Comparison of ENCODE assay signal across 14 cellular contexts in the genomic region with DNA sequence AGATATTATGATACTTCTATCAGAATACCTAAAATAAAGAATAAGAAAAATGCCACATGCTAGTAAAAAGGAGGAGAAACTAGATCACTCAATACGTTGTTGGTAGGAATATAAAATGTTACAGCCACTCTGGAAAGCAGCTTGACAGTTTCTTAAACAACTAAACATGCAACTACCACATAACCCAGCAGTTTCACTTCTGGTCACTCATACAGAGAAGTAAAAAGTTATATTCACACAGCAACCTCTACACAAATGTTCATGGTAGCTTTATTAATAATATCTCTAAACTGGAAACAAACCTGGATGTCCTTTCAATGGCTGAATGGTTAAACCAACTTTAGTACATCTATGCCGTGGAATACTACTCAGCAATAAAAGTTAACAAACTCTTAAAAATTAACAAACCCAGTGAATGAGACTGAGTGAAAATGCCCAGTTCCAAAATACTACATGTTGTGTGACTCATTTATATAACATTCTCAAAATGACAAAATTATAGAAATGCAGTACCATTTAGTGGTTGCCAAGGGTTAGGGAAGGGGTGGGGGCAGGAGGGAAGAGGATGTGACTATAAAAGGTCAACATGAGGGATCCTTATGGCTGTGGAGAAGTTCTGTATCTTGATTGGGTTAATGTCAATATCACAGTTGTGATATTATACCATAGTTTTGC.
DNase-seq lines count a peak whose midpoint lies in the region; ATAC-seq and TF ChIP-seq lines count a peak whose summit lies in the region.
"Had no signal": no experiment of that assay in that cellular context is flagged by ENCODE, and none has a peak within 500 bp of the region (broad histone marks: within the 10 kb centered on the region; RNA-seq: fewer than 3 reads in every experiment).

No MANE protein-coding gene starts in this region.

- TF ChIP-seq POLR2A in vagina (IDR thresholded peaks at IDR 0.05), result no peak

- H3K4me1 Mint-ChIP-seq in activated CD4-positive, alpha-beta T cell treated with anti-CD3 and anti-CD28 coated beads, Interleukin-2, amount 10 ng/mL, durations not matched to agents 7 days and 5 days, result no peaks in the 10 kb centered on the region
- no peaks in the 10 kb centered on the region for H3K4me1 Mint-ChIP-seq in stimulated activated effector memory CD8-positive, alpha-beta T cell treated with anti-CD3 and anti-CD28 coated beads, Interleukin-12 subunit alpha, Interleukin-12 subunit beta, amount 100 ng/mL, for 72 hours

- no peak overlapping the region for H3K4me3 Mint-ChIP-seq in activated CD4-positive, alpha-beta T cell treated with anti-CD3 and anti-CD28 coated beads, Interleukin-2, amount 10 ng/mL, durations not matched to agents 7 days and 5 days
- no peak overlapping the region for H3K4me3 Mint-ChIP-seq in stimulated activated effector memory CD8-positive, alpha-beta T cell treated with anti-CD3 and anti-CD28 coated beads, Interleukin-12 subunit alpha, Interleukin-12 subunit beta, amount 100 ng/mL, for 72 hours
- H3K4me3 Mint-ChIP-seq: activated T-cell treated with anti-CD3 and anti-CD28 coated beads, Interleukin-2, amount 50 U/mL, for 4 hours had no signal

- peaks cover 16% of the 10 kb centered on the region for H3K9me3 ChIP-seq in vagina

- H3K27ac ChIP-seq in vagina, result no peak overlapping the region
- H3K27ac ChIP-seq: brain microvascular endothelial cell, right atrium auricular region had no signal

- H3K36me3 Mint-ChIP-seq in activated CD4-positive, alpha-beta T cell treated with anti-CD3 and anti-CD28 coated beads, Interleukin-2, amount 10 ng/mL, durations not matched to agents 7 days and 5 days (ENCODE audit: low read depth), result no peaks in the 10 kb centered on the region
- no peaks in the 10 kb centered on the region for H3K36me3 Mint-ChIP-seq in stimulated activated effector memory CD8-positive, alpha-beta T cell treated with anti-CD3 and anti-CD28 coated beads, Interleukin-12 subunit alpha, Interleukin-12 subunit beta, amount 100 ng/mL, for 72 hours

- TF ChIP-seq CTCF in vagina (IDR thresholded peaks at IDR 0.05), result no peak

- H3K9me3 Mint-ChIP-seq in activated CD4-positive, alpha-beta T cell treated with anti-CD3 and anti-CD28 coated beads, Interleukin-2, amount 10 ng/mL, durations not matched to agents 7 days and 5 days, result peaks cover 7% of the 10 kb centered on the region
- H3K9me3 Mint-ChIP-seq in stimulated activated effector memory CD8-positive, alpha-beta T cell treated with anti-CD3 and anti-CD28 coated beads, Interleukin-12 subunit alpha, Interleukin-12 subunit beta, amount 100 ng/mL, for 72 hours, result peaks cover 12% of the 10 kb centered on the region

- no peak overlapping the region for H3K4me3 ChIP-seq in vagina
- H3K4me3 ChIP-seq: K562, right atrium auricular region had no signal

- no peaks in the 10 kb centered on the region for H3K27me3 ChIP-seq in vagina
- H3K27me3 ChIP-seq: brain microvascular endothelial cell, right atrium auricular region had no signal

- peak; percentile 4 for DNase-seq in activated CD4-positive, alpha-beta T cell treated with anti-CD3 and anti-CD28 coated beads for 48 hours
- DNase-seq in activated CD4-positive, alpha-beta T cell treated with anti-CD3 and anti-CD28 coated beads, Interleukin-2, amount 10 ng/mL, durations not matched to agents 7 days and 5 days, result no peak
- DNase-seq in stimulated activated effector memory CD8-positive, alpha-beta T cell treated with anti-CD3 and anti-CD28 coated beads, Interleukin-12 subunit alpha, Interleukin-12 subunit beta, amount 100 ng/mL, for 72 hours (ENCODE audit: low spot score in 2 of 2), result no peak
- no peak for DNase-seq in vagina (ENCODE audit: extremely low spot score in 2 of 2)
- no peak for DNase-seq in SKM-1 (lab: John Stamatoyannopoulos, UW; ENCODE audit: unreplicated experiment)
- DNase-seq in NCI-H526 (lab: John Stamatoyannopoulos, UW), result no peak
- DNase-seq: activated T-cell treated with anti-CD3 and anti-CD28 coated beads, Interleukin-2, amount 50 U/mL, for 4 hours; brain microvascular endothelial cell; DMS 273 treated with DMSO at 0.1 percent for 48 hours; trophoblast cell had no signal

- CTCF ChIA-PET in activated CD4-positive, alpha-beta T cell treated with anti-CD3 and anti-CD28 coated beads, Interleukin-2, amount 10 ng/mL, durations not matched to agents 7 days and 5 days (lab: Charles Lee), result no interaction called here

- no peak overlapping the region for H3K27ac Mint-ChIP-seq in activated CD4-positive, alpha-beta T cell treated with anti-CD3 and anti-CD28 coated beads, Interleukin-2, amount 10 ng/mL, durations not matched to agents 7 days and 5 days
- H3K27ac Mint-ChIP-seq in stimulated activated effector memory CD8-positive, alpha-beta T cell treated with anti-CD3 and anti-CD28 coated beads, Interleukin-12 subunit alpha, Interleukin-12 subunit beta, amount 100 ng/mL, for 72 hours, result no peak overlapping the region

- peak; percentile 94 for ATAC-seq in GM21723 (IDR thresholded peaks at IDR 0.05; ENCODE audit: unreplicated experiment)
- peak; percentile 88 for ATAC-seq in HG03103 (IDR thresholded peaks at IDR 0.05; ENCODE audit: low read depth, unreplicated experiment)
- ATAC-seq in stimulated activated effector memory CD8-positive, alpha-beta T cell treated with anti-CD3 and anti-CD28 coated beads, Interleukin-12 subunit alpha, Interleukin-12 subunit beta, amount 100 ng/mL, for 72 hours, result peak; percentile 89
- ATAC-seq: activated T-cell treated with anti-CD3 and anti-CD28 coated beads, Interleukin-2, amount 50 U/mL, for 4 hours; K562 had no signal

- H3K27me3 Mint-ChIP-seq in activated CD4-positive, alpha-beta T cell treated with anti-CD3 and anti-CD28 coated beads, Interleukin-2, amount 10 ng/mL, durations not matched to agents 7 days and 5 days, result peaks cover 4% of the 10 kb centered on the region

- intact Hi-C loops in vagina (cut with DNase I), result no loop called here

- no peaks in the 10 kb centered on the region for H3K4me1 ChIP-seq in vagina
- H3K4me1 ChIP-seq: right atrium auricular region had no signal

- POLR2A ChIA-PET in activated CD4-positive, alpha-beta T cell treated with anti-CD3 and anti-CD28 coated beads, Interleukin-2, amount 10 ng/mL, durations not matched to agents 7 days and 5 days (lab: Charles Lee), result no interaction called here

- H3K36me3 ChIP-seq in vagina, result no peaks in the 10 kb centered on the region
- H3K36me3 ChIP-seq: brain microvascular endothelial cell, right atrium auricular region had no signal
